In genomic region chr2:68384485-68385107, GRCh38 we compare ENCODE assay signal across 31 cellular contexts. TPM values are rescaled to one million over a fixed set of nuclear protein-coding genes. Genes with fewer than 3 reads are reported as not detected.
DNase-seq lines count a peak whose midpoint lies in the region; ATAC-seq, FAIRE-seq and TF ChIP-seq lines count a peak whose summit lies in the region.
"Had no signal": no experiment of that assay in that cellular context is flagged by ENCODE, and none has a peak within 500 bp of the region (broad histone marks: within the 10 kb centered on the region; RNA-seq: fewer than 3 reads in every experiment).

No MANE protein-coding gene starts in this region.

- POLR2A ChIA-PET in activated B cell treated with CpG ODN at 0.5 μM for 24 hours (lab: Charles Lee): interaction anchor here (0.5 to 2.8 kb wide), 5 partner anchors 12 to 42 kb away, joined by 3 to 15 read pairs (median 5); partner anchors contain the start of gene PLEK

- TF ChIP-seq CTCF in activated B cell treated with CpG ODN at 0.5 μM for 24 hours (IDR thresholded peaks at IDR 0.05): no peak

- H3K4me2 ChIP-seq in BLaER1: peak overlapping the region; percentile 76
- H3K4me2 ChIP-seq: KMS-11 had no signal

- peaks cover 47% of the 10 kb centered on the region for H3K36me3 ChIP-seq in BLaER1
- H3K36me3 ChIP-seq: BE2C, prostate gland, transverse colon had no signal

- no peaks in the 10 kb centered on the region for H4K20me1 ChIP-seq in BLaER1

- no peak for ATAC-seq in activated B cell treated with CpG ODN at 0.5 μM for 24 hours (ENCODE audit: low read depth)
- ATAC-seq in memory B cell (ENCODE audit: low read depth): no peak
- ATAC-seq: esophagus mucosa had no signal

- TF ChIP-seq POLR2A in GM12891 (IDR thresholded peaks at IDR 0.05; ENCODE audit: low read depth, low read length): no peak

- H3K27me3 Mint-ChIP-seq in activated B cell treated with CpG ODN at 0.5 μM for 24 hours (no peaks in the 10 kb centered on the region), memory B cell (no peaks in the 10 kb centered on the region)

- peaks cover 72% of the 10 kb centered on the region for H3K4me1 ChIP-seq in BLaER1
- H3K4me1 ChIP-seq: BE2C, prostate gland, right lobe of liver, transverse colon had no signal

- H3K9ac ChIP-seq in BLaER1: peak overlapping the region; percentile 32; the same call in 1 of the 2 replicates
- H3K9ac ChIP-seq: KMS-11 had no signal

- 0 out of 2 replicates have a peak overlapping the region, but pooled peaks have one; percentile 6 for H3K4me3 ChIP-seq in BLaER1
- H3K4me3 ChIP-seq: left lung, prostate gland, right lobe of liver, transverse colon had no signal

- FAIRE-seq in GM12891 (lab: Jason Lieb, UNC): peak; percentile 72
- FAIRE-seq: TTC549 had no signal

- H3K36me3 Mint-ChIP-seq in activated B cell treated with CpG ODN at 0.5 μM for 24 hours (ENCODE audit: low read depth) (peaks cover 92% of the 10 kb centered on the region), memory B cell (peaks cover 55% of the 10 kb centered on the region)
- H3K36me3 Mint-ChIP-seq: activated naive CD4-positive, alpha-beta T cell treated with anti-CD3 and anti-CD28 coated beads, Interleukin-2, amount 50 U/mL, for 72 hours had no signal

- H3K27ac Mint-ChIP-seq in activated B cell treated with CpG ODN at 0.5 μM for 24 hours: peak overlapping the region; percentile 91
- peak overlapping the region; percentile 99 for H3K27ac Mint-ChIP-seq in memory B cell
- H3K27ac Mint-ChIP-seq: activated T-helper 17 cell treated with anti-CD3 and anti-CD28 coated beads, Interleukin-2, amount 50 U/mL, for 72 hours had no signal

- H3K27me3 ChIP-seq in BLaER1: no peaks in the 10 kb centered on the region
- H3K27me3 ChIP-seq: BE2C, left lung, right lobe of liver, transverse colon had no signal

- H3K4me3 Mint-ChIP-seq in activated B cell treated with CpG ODN at 0.5 μM for 24 hours (peak overlapping the region; percentile 32), memory B cell (no peak overlapping the region)
- H3K4me3 Mint-ChIP-seq: activated T-helper 17 cell treated with anti-CD3 and anti-CD28 coated beads, Interleukin-2, amount 50 U/mL, for 72 hours had no signal

- H3K9me3 ChIP-seq in BLaER1: peaks cover 13% of the 10 kb centered on the region
- H3K9me3 ChIP-seq: BE2C, left lung, prostate gland, right lobe of liver, transverse colon had no signal

- H3K4me1 Mint-ChIP-seq in activated B cell treated with CpG ODN at 0.5 μM for 24 hours (peaks cover 96% of the 10 kb centered on the region), memory B cell (peaks cover 60% of the 10 kb centered on the region)

- H3K9me3 Mint-ChIP-seq in activated B cell treated with CpG ODN at 0.5 μM for 24 hours: no peaks in the 10 kb centered on the region
- H3K9me3 Mint-ChIP-seq in memory B cell: no peaks in the 10 kb centered on the region

- DNase-seq in GM12891 (ENCODE audit: insufficient read length, low spot score): no peak
- DNase-seq in activated B cell treated with CpG ODN at 0.5 μM for 24 hours: no peak
- no peak for DNase-seq in memory B cell (ENCODE audit: low spot score in 2 of 2)
- no peak for DNase-seq in occipital lobe (lab: John Stamatoyannopoulos, UW)
- no peak for DNase-seq in NCI-H446 treated with DMSO at 0.1 percent for 48 hours (lab: John Stamatoyannopoulos, UW)
- no peak for DNase-seq in NCI-H1092 (lab: John Stamatoyannopoulos, UW)
- no peak for DNase-seq in stimulated activated CD4-positive, alpha-beta T cell treated with anti-CD3 and anti-CD28 coated beads, Interleukin-2, amount 100 ng/mL, for 24 hours
- DNase-seq: activated CD4-positive, alpha-beta T cell treated with anti-CD3 and anti-CD28 coated beads, Interleukin-2, amount 50 U/mL, for 4 hours; activated CD8-positive, alpha-beta memory T cell treated with anti-CD3 and anti-CD28 coated beads, Interleukin-2, amount 50 U/mL, for 48 hours; BE2C; COR-L47; cortex of kidney; DMS53; HCEC 1CT; left lung; mesendoderm; NCI-H1436; NCI-H2107; OCI-M1; right lobe of liver; T-helper 1 cell; transverse colon had no signal

- intact Hi-C loops in activated B cell treated with CpG ODN at 0.5 μM for 24 hours (cut with micrococcal nuclease): loop anchor here (1.0 to 10.0 kb wide), 2 partner anchors 7 to 450 kb away; no protein-coding TSS in a partner anchor

- peak overlapping the region; percentile 68 for H3K27ac ChIP-seq in BLaER1
- H3K27ac ChIP-seq: KMS-11, prostate gland, right lobe of liver, transverse colon had no signal

- CTCF ChIA-PET in activated B cell treated with CpG ODN at 0.5 μM for 24 hours (lab: Charles Lee): interaction anchor here (1.7 kb wide), 1 partner anchor 57 kb away, joined by 6 read pairs; no protein-coding TSS in a partner anchor

TF ChIP-seq in GM12891, 5 proteins besides CTCF, POLR2A, EP300 and RAD21:
- TF ChIP-seq TAF1 (IDR thresholded peaks at IDR 0.05; ENCODE audit: low read depth, low read length) (no peak), POLR2AphosphoS5 (IDR thresholded peaks at IDR 0.05; ENCODE audit: low read depth, low read length) (no peak)

RNA-seq across cellular contexts. Expression of gene PLEK, which starts 19.5 kb away (rescaled TPM):
- polyA plus RNA-seq in GM12891 (2012; ENCODE audit: low read depth, missing spikeins): 207 TPM
- total RNA-seq in activated B cell treated with CpG ODN at 0.5 μM for 24 hours (138 and 140 TPM in 2 replicates), occipital lobe (3.0 TPM)
- total RNA-seq: fibroblast of villous mesenchyme, G401 had no signal

Comparison
In these comparisons a context has a peak if more than half of its experiments do, and no peak if none do; other contexts are left out.
1. RNA of gene PLEK, which starts 19.5 kb away (total RNA-seq): 138 to 140 TPM in activated B cell treated with CpG ODN at 0.5 μM for 24 hours; 3.0 TPM in occipital lobe (single experiment); every median in the first group is over 10 times any median in the second.